Comparison of ENCODE assay signal across 9 cellular contexts in genomic region chr1:166167395-166167922, GRCh38. TPM values are rescaled to one million over a fixed set of nuclear protein-coding genes. Genes with fewer than 3 reads are reported as not detected.
DNase-seq lines count a peak whose midpoint lies in the region; ATAC-seq, FAIRE-seq and TF ChIP-seq lines count a peak whose summit lies in the region.
"Had no signal": no experiment of that assay in that cellular context is flagged by ENCODE, and none has a peak within 500 bp of the region (broad histone marks: within the 10 kb centered on the region; RNA-seq: fewer than 3 reads in every experiment).

No MANE protein-coding gene starts in this region.

- H3K27ac Mint-ChIP-seq in stimulated activated naive CD8-positive, alpha-beta T cell treated with anti-CD3 and anti-CD28 coated beads, Interleukin-15, Interleukin-2, amounts not matched to agents 100 ng/mL and 50 ng/mL, for 24 hours: peak overlapping the region; percentile 39
- peak overlapping the region; percentile 53 for H3K27ac Mint-ChIP-seq in activated T-helper 2 cell treated with anti-CD3 and anti-CD28 coated beads, Interferon-gamma antibody, Interleukin-2, Interleukin-4, amounts not matched to agents 10 μg/mL and 5 μg/mL and 100 μg/mL, durations not matched to agents 14 hours and 24 hours and 36 hours

- H3K27me3 ChIP-seq in iPS-15b (ENCODE audit: control insufficient read depth, insufficient read depth, low read length): peaks cover 33% of the 10 kb centered on the region
- H3K27me3 ChIP-seq in small intestine (ENCODE audit: control insufficient read depth in 2 of 2, insufficient read depth in 2 of 2, low read length in 2 of 2): peaks cover 4% of the 10 kb centered on the region in 2 donors

- H3K4me1 ChIP-seq in iPS-15b (ENCODE audit: control insufficient read depth, insufficient read depth, low read length): peaks cover 15% of the 10 kb centered on the region
- peaks cover 0 to 8% of the 10 kb centered on the region in 2 donors for H3K4me1 ChIP-seq in small intestine (ENCODE audit: control insufficient read depth in 2 of 2, insufficient read depth in 1 of 2, low read depth in 1 of 2, low read length in 1 of 2)

- no peak for TF ChIP-seq POLR2A in H54 (IDR thresholded peaks at IDR 0.05; ENCODE audit: low read depth, low read length)

- intact Hi-C loops in activated T-helper 2 cell treated with anti-CD3 and anti-CD28 coated beads, Interferon-gamma antibody, Interleukin-2, Interleukin-4, amounts not matched to agents 10 μg/mL and 5 μg/mL and 100 μg/mL, durations not matched to agents 14 hours and 24 hours and 36 hours (cut with micrococcal nuclease): loop anchor here (5.0 to 10.0 kb wide), 5 partner anchors 240 to 707 kb away; partner anchors contain the start of genes ALDH9A1 and TADA1

- H3K4me3 ChIP-seq in iPS-15b (ENCODE audit: low read depth, low read length) (peak overlapping the region; percentile 83), small intestine (ENCODE audit: low read depth in 1 of 2, low read length in 2 of 2) (peak overlapping the region in 1 of 2 donors; percentile 69)

- H3K9me3 Mint-ChIP-seq in stimulated activated naive CD8-positive, alpha-beta T cell treated with anti-CD3 and anti-CD28 coated beads, Interleukin-15, Interleukin-2, amounts not matched to agents 100 ng/mL and 50 ng/mL, for 24 hours: no peaks in the 10 kb centered on the region
- no peaks in the 10 kb centered on the region for H3K9me3 Mint-ChIP-seq in activated T-helper 2 cell treated with anti-CD3 and anti-CD28 coated beads, Interferon-gamma antibody, Interleukin-2, Interleukin-4, amounts not matched to agents 10 μg/mL and 5 μg/mL and 100 μg/mL, durations not matched to agents 14 hours and 24 hours and 36 hours

- H3K4me1 Mint-ChIP-seq in stimulated activated naive CD8-positive, alpha-beta T cell treated with anti-CD3 and anti-CD28 coated beads, Interleukin-15, Interleukin-2, amounts not matched to agents 100 ng/mL and 50 ng/mL, for 24 hours (ENCODE audit: low read depth): peaks cover 45% of the 10 kb centered on the region
- peaks cover 32% of the 10 kb centered on the region for H3K4me1 Mint-ChIP-seq in activated T-helper 2 cell treated with anti-CD3 and anti-CD28 coated beads, Interferon-gamma antibody, Interleukin-2, Interleukin-4, amounts not matched to agents 10 μg/mL and 5 μg/mL and 100 μg/mL, durations not matched to agents 14 hours and 24 hours and 36 hours (ENCODE audit: low read depth)

- no peak overlapping the region for H3K9ac ChIP-seq in iPS-15b (ENCODE audit: low read depth, low read length)

- 11 to 24% (median 13%) methylated on average over 8 of the region's 8 CpGs for WGBS in small intestine, 3 donors

- no peak for DNase-seq in stimulated activated naive CD8-positive, alpha-beta T cell treated with anti-CD3 and anti-CD28 coated beads, Interleukin-15, Interleukin-2, amounts not matched to agents 100 U/mL and 50 U/mL, for 24 hours
- DNase-seq in activated T-helper 2 cell treated with anti-CD3 and anti-CD28 coated beads, Interferon-gamma antibody, Interleukin-2, Interleukin-4, amounts not matched to agents 10 μg/mL and 5 μg/mL and 100 μg/mL, durations not matched to agents 14 hours and 24 hours and 36 hours (ENCODE audit: low spot score): no peak
- DNase-seq in small intestine (peak; percentile 40), H54 (ENCODE audit: insufficient read length, low spot score) (no peak), SIG-M5 (lab: John Stamatoyannopoulos, UW) (no peak)

- peaks cover 58% of the 10 kb centered on the region for H3K27me3 Mint-ChIP-seq in stimulated activated naive CD8-positive, alpha-beta T cell treated with anti-CD3 and anti-CD28 coated beads, Interleukin-15, Interleukin-2, amounts not matched to agents 100 ng/mL and 50 ng/mL, for 24 hours
- peaks cover 43% of the 10 kb centered on the region for H3K27me3 Mint-ChIP-seq in activated T-helper 2 cell treated with anti-CD3 and anti-CD28 coated beads, Interferon-gamma antibody, Interleukin-2, Interleukin-4, amounts not matched to agents 10 μg/mL and 5 μg/mL and 100 μg/mL, durations not matched to agents 14 hours and 24 hours and 36 hours (ENCODE audit: low read depth)

- H3K36me3 Mint-ChIP-seq in stimulated activated naive CD8-positive, alpha-beta T cell treated with anti-CD3 and anti-CD28 coated beads, Interleukin-15, Interleukin-2, amounts not matched to agents 100 ng/mL and 50 ng/mL, for 24 hours (ENCODE audit: low read depth): no peaks in the 10 kb centered on the region
- H3K36me3 Mint-ChIP-seq in activated T-helper 2 cell treated with anti-CD3 and anti-CD28 coated beads, Interferon-gamma antibody, Interleukin-2, Interleukin-4, amounts not matched to agents 10 μg/mL and 5 μg/mL and 100 μg/mL, durations not matched to agents 14 hours and 24 hours and 36 hours (ENCODE audit: low read depth): no peaks in the 10 kb centered on the region

- no peak for ATAC-seq in stimulated activated naive CD8-positive, alpha-beta T cell treated with anti-CD3 and anti-CD28 coated beads, Interleukin-15, Interleukin-2, amounts not matched to agents 100 U/mL and 50 U/mL, for 24 hours
- no peak for ATAC-seq in HG02981 (IDR thresholded peaks at IDR 0.05; ENCODE audit: unreplicated experiment)

- peak overlapping the region; percentile 52 to 53 for H3K27ac ChIP-seq in small intestine (ENCODE audit: low read depth in 1 of 2, low read length in 1 of 2)
- H3K27ac ChIP-seq: epithelial cell of prostate had no signal

- H3K4me3 Mint-ChIP-seq in stimulated activated naive CD8-positive, alpha-beta T cell treated with anti-CD3 and anti-CD28 coated beads, Interleukin-15, Interleukin-2, amounts not matched to agents 100 ng/mL and 50 ng/mL, for 24 hours: peak overlapping the region; percentile 67
- H3K4me3 Mint-ChIP-seq in activated T-helper 2 cell treated with anti-CD3 and anti-CD28 coated beads, Interferon-gamma antibody, Interleukin-2, Interleukin-4, amounts not matched to agents 10 μg/mL and 5 μg/mL and 100 μg/mL, durations not matched to agents 14 hours and 24 hours and 36 hours (ENCODE audit: low read depth): peak overlapping the region; percentile 66

- FAIRE-seq in small intestine (lab: Jason Lieb, UNC) (no peak), H54 (lab: Jason Lieb, UNC) (no peak)

- H3K36me3 ChIP-seq in iPS-15b (ENCODE audit: control insufficient read depth, insufficient read depth, low read length) (no peaks in the 10 kb centered on the region), small intestine (ENCODE audit: control insufficient read depth in 2 of 2, insufficient read depth in 2 of 2, low read length in 2 of 2) (no peaks in the 10 kb centered on the region)

- H3K9me3 ChIP-seq in iPS-15b (ENCODE audit: control insufficient read depth, insufficient read depth, low read length) (no peaks in the 10 kb centered on the region), small intestine (ENCODE audit: control insufficient read depth, low read depth) (no peaks in the 10 kb centered on the region)

RNA-seq across cellular contexts. Expression of gene FAM78B, which starts 0.7 kb away (rescaled TPM):
- total RNA-seq in activated T-helper 2 cell treated with anti-CD3 and anti-CD28 coated beads, Interferon-gamma antibody, Interleukin-2, Interleukin-4, amounts not matched to agents 10 μg/mL and 5 μg/mL and 100 μg/mL, durations not matched to agents 14 hours and 24 hours and 36 hours: 1.2 and 1.4 TPM in 2 replicates
- 1 to 10 TPM in 1 of 3 donors, under 1 TPM in 2; 0.22 to 1.3 (median 0.81) TPM for polyA plus RNA-seq in small intestine
